In the genomic region with DNA sequence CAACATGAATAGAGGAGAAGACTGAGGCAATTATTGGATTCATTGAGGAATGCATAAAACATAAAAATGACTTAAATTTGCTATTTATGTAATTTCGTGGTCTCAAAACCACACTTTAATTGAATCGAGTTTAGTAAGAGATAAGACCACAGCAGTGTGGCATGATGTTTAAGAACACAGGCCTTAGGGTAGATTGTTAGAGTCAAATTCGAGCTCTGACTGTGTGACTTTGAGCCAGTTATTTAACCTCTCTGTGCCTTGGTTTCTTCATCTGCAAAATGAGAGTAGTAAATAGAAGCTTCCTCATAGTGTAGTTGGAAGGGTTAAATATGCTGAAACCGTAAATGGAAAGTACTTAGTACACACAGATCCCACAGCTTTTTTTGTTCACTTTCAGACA, we compare ENCODE assay signal across 1 cellular context.
TF ChIP-seq lines count a peak whose summit lies in the region.

No MANE protein-coding gene starts in this region.

TF ChIP-seq in IMR-90, 13 proteins besides CTCF, POLR2A, EP300 and RAD21 (continued from another document):
- TF ChIP-seq CEBPB (IDR thresholded peaks at IDR 0.05; ENCODE audit: low read depth, low read length), result no peak
- no peak for TF ChIP-seq MAZ (IDR thresholded peaks at IDR 0.05; ENCODE audit: borderline replicate concordance, low read depth, low read length)
- TF ChIP-seq, protein P1, sequence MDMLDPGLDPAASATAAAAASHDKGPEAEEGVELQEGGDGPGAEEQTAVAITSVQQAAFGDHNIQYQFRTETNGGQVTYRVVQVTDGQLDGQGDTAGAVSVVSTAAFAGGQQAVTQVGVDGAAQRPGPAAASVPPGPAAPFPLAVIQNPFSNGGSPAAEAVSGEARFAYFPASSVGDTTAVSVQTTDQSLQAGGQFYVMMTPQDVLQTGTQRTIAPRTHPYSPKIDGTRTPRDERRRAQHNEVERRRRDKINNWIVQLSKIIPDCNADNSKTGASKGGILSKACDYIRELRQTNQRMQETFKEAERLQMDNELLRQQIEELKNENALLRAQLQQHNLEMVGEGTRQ (IDR thresholded peaks at IDR 0.05; ENCODE audit: low read depth, low read length), result no peak
- TF ChIP-seq FOS (IDR thresholded peaks at IDR 0.05; ENCODE audit: low read depth, low read length), result no peak
- no peak for TF ChIP-seq NFE2L2 (IDR thresholded peaks at IDR 0.05; ENCODE audit: low read depth, low read length)
- TF ChIP-seq SMC3 (IDR thresholded peaks at IDR 0.05; ENCODE audit: low read depth, low read length), result no peak
- TF ChIP-seq BHLHE40 (IDR thresholded peaks at IDR 0.05; ENCODE audit: low read depth, low read length), result no peak
- TF ChIP-seq RFX5 (IDR thresholded peaks at IDR 0.05; ENCODE audit: low read depth, low read length), result no peak
- no peak for TF ChIP-seq RCOR1 (IDR thresholded peaks at IDR 0.05; ENCODE audit: insufficient replicate concordance, low read length)
